8 cellular contexts compared by ENCODE assay signal in genomic region chr17:18563405-18564098, GRCh38.
DNase-seq lines count a peak whose midpoint lies in the region; ATAC-seq, FAIRE-seq and TF ChIP-seq lines count a peak whose summit lies in the region.
"Not testable (repeated sequence)": the region's sequence is repeated elsewhere in the genome, so short reads cannot be mapped to it uniquely, and the experiment has no call there.

No MANE protein-coding gene starts in this region.

- not testable (repeated sequence) for H3K4me3 ChIP-seq in BE2C (ENCODE audit: low read depth, low read length); heart right ventricle; pancreas
- peak overlapping the region; percentile 58 for H3K4me3 ChIP-seq in Loucy (ENCODE audit: low read length, poor library complexity, severe bottlenecking)

- not testable (repeated sequence) for TF ChIP-seq CTCF in BE2C (IDR thresholded peaks at IDR 0.05; ENCODE audit: low read depth, low read length); Loucy (conservative IDR thresholded peaks at IDR 0.05; ENCODE audit: low read length); pancreas (IDR thresholded peaks at IDR 0.05)
- peak in 1 of 9 donors; percentile 5 for TF ChIP-seq CTCF in heart right ventricle (IDR thresholded peaks at IDR 0.05)

- DNase-seq in BE2C (peak; percentile 37), SW480 (ENCODE audit: low spot score) (peak; percentile 1), pancreas (peak in 1 of 6 donors; percentile 14)
- DNase-seq in activated naive CD4-positive, alpha-beta T cell treated with Interleukin-2 at 50 U/mL for 16 hours, result peak; percentile 7
- DNase-seq in heart right ventricle, result not testable (repeated sequence)

- not testable (repeated sequence) for H3K9ac ChIP-seq in Loucy (ENCODE audit: low read depth, low read length, poor library complexity, severe bottlenecking)

- not testable (repeated sequence) for H3F3A ChIP-seq in Loucy (ENCODE audit: low read depth)

- H3K27ac ChIP-seq in heart right ventricle, pancreas: not testable (repeated sequence)

- H4K20me1 ChIP-seq in Loucy (ENCODE audit: insufficient read depth, low read length, poor library complexity, severe bottlenecking), result not testable (repeated sequence)

- H3K79me2 ChIP-seq in Loucy (ENCODE audit: insufficient read depth, low read length), result not testable (repeated sequence)

- H3K9me2 ChIP-seq in Loucy (replicated peaks; ENCODE audit: low read depth, low read length), result not testable (repeated sequence)

- ATAC-seq in GM18867 (IDR thresholded peaks at IDR 0.05; ENCODE audit: unreplicated experiment) (peak; percentile 65), HG02798 (IDR thresholded peaks at IDR 0.05; ENCODE audit: poor library complexity, unreplicated experiment) (peak; percentile 88), heart right ventricle (peak in 7 of 8 donors; percentile 20 to 73 (median 60)), pancreas (peak; percentile 68 to 77 (median 72))

- intact Hi-C loops in heart right ventricle (cut with DNase I); pancreas (cut with DNase I): not testable (repeated sequence)

- 63 to 72% methylated on average over 12 of the region's 15 CpGs for WGBS in heart right ventricle, 2 donors
- 62 to 67% methylated on average over 8 to 13 of the region's 15 CpGs for WGBS in pancreas, 2 donors

- peak overlapping the region; percentile 67 for H2AFZ ChIP-seq in Loucy (ENCODE audit: low read length)

- FAIRE-seq in pancreas (lab: Jason Lieb, UNC), result not testable (repeated sequence)

- not testable (repeated sequence) for H3K4me1 ChIP-seq in BE2C; Loucy (ENCODE audit: insufficient read depth, low read length, poor library complexity, severe bottlenecking); heart right ventricle; pancreas

- H3K9me3 ChIP-seq in BE2C; Loucy (ENCODE audit: insufficient read depth, low read depth, low read length); heart right ventricle; pancreas: not testable (repeated sequence)

- H3K4me2 ChIP-seq in Loucy (ENCODE audit: low read depth, low read length, poor library complexity, severe bottlenecking), result peak overlapping the region; percentile 64

- not testable (repeated sequence) for H3K36me3 ChIP-seq in BE2C; Loucy (ENCODE audit: insufficient read depth, low read length); heart right ventricle; pancreas

- H3K27me3 ChIP-seq in BE2C; Loucy (ENCODE audit: insufficient read depth, low read length, poor library complexity, severe bottlenecking); heart right ventricle; pancreas: not testable (repeated sequence)
